In genomic region chr13:75647126-75647784, GRCh38 we compare ENCODE assay signal across 11 cellular contexts. TPM values are rescaled to one million over a fixed set of nuclear protein-coding genes. Genes with fewer than 3 reads are reported as not detected.
DNase-seq lines count a peak whose midpoint lies in the region; ATAC-seq and TF ChIP-seq lines count a peak whose summit lies in the region.
"Had no signal": no experiment of that assay in that cellular context is flagged by ENCODE, and none has a peak within 500 bp of the region (broad histone marks: within the 10 kb centered on the region; RNA-seq: fewer than 3 reads in every experiment).

No MANE protein-coding gene starts in this region.

- no peaks in the 10 kb centered on the region for H3K36me3 ChIP-seq in BE2C
- H3K36me3 ChIP-seq: Peyer's patch had no signal

- TF ChIP-seq CTCF in chondrocyte (IDR thresholded peaks at IDR 0.05) (no peak), BE2C (IDR thresholded peaks at IDR 0.05; ENCODE audit: low read depth, low read length) (no peak)

- H3K27me3 ChIP-seq in BE2C = no peaks in the 10 kb centered on the region
- H3K27me3 ChIP-seq: Peyer's patch had no signal

- H3K4me3 Mint-ChIP-seq in chondrocyte (ENCODE audit: unreplicated experiment) = no peak overlapping the region
- H3K4me3 Mint-ChIP-seq: CD4-positive, CD25-positive, alpha-beta regulatory T cell had no signal

- DNase-seq in chondrocyte (ENCODE audit: low spot score) (no peak), iPS-NIHi7 (ENCODE audit: extremely low spot score) (no peak), SKM-1 (lab: John Stamatoyannopoulos, UW; ENCODE audit: unreplicated experiment) (no peak), BE2C (no peak), HuH-7.5 (ENCODE audit: low spot score) (no peak)
- DNase-seq: CD4-positive, CD25-positive, alpha-beta regulatory T cell; hippocampal formation; Peyer's patch had no signal

- H3K27me3 Mint-ChIP-seq in chondrocyte (ENCODE audit: low read depth) = no peaks in the 10 kb centered on the region
- H3K27me3 Mint-ChIP-seq: CD4-positive, CD25-positive, alpha-beta regulatory T cell had no signal

- H3K4me1 ChIP-seq in BE2C = no peaks in the 10 kb centered on the region
- H3K4me1 ChIP-seq: Peyer's patch had no signal

- ATAC-seq in GM18498 (IDR thresholded peaks at IDR 0.05; ENCODE audit: unreplicated experiment) (peak; percentile 77), GM21367 (IDR thresholded peaks at IDR 0.05; ENCODE audit: unreplicated experiment) (peak; percentile 73), HG03066 (IDR thresholded peaks at IDR 0.05; ENCODE audit: low read depth, unreplicated experiment) (peak; percentile 81)

- no peak overlapping the region for H3K4me3 ChIP-seq in BE2C (ENCODE audit: low read depth, low read length)
- H3K4me3 ChIP-seq: Peyer's patch had no signal

- H3K9me3 Mint-ChIP-seq in chondrocyte (ENCODE audit: low read depth) = no peaks in the 10 kb centered on the region

- H3K36me3 Mint-ChIP-seq in chondrocyte (ENCODE audit: low read depth) = peaks cover 21% of the 10 kb centered on the region

- peaks cover 67% of the 10 kb centered on the region for H3K4me1 Mint-ChIP-seq in chondrocyte (ENCODE audit: low read depth)

- no peaks in the 10 kb centered on the region for H3K9me3 ChIP-seq in BE2C
- H3K9me3 ChIP-seq: Peyer's patch had no signal

- H3K27ac Mint-ChIP-seq in chondrocyte (ENCODE audit: unreplicated experiment) = peak overlapping the region; percentile 75
- H3K27ac Mint-ChIP-seq: CD4-positive, CD25-positive, alpha-beta regulatory T cell had no signal

RNA-seq across cellular contexts. Expression of gene LMO7, which starts 11.1 kb away (rescaled TPM):
- 199 to 335 TPM (median 201 TPM) in 3 replicates for total RNA-seq in chondrocyte
- polyA plus RNA-seq in BE2C (2012; ENCODE audit: insufficient read depth, insufficient read length, low read depth) = 9.9 TPM
